1 cellular context compared by ENCODE assay signal in genomic region chr21:41863439-41863740, GRCh38.
TF ChIP-seq lines count a peak whose summit lies in the region.

No MANE protein-coding gene starts in this region.

TF ChIP-seq in GM12878, 131 proteins besides CTCF, POLR2A, EP300 and RAD21:
- TF ChIP-seq, protein P1, sequence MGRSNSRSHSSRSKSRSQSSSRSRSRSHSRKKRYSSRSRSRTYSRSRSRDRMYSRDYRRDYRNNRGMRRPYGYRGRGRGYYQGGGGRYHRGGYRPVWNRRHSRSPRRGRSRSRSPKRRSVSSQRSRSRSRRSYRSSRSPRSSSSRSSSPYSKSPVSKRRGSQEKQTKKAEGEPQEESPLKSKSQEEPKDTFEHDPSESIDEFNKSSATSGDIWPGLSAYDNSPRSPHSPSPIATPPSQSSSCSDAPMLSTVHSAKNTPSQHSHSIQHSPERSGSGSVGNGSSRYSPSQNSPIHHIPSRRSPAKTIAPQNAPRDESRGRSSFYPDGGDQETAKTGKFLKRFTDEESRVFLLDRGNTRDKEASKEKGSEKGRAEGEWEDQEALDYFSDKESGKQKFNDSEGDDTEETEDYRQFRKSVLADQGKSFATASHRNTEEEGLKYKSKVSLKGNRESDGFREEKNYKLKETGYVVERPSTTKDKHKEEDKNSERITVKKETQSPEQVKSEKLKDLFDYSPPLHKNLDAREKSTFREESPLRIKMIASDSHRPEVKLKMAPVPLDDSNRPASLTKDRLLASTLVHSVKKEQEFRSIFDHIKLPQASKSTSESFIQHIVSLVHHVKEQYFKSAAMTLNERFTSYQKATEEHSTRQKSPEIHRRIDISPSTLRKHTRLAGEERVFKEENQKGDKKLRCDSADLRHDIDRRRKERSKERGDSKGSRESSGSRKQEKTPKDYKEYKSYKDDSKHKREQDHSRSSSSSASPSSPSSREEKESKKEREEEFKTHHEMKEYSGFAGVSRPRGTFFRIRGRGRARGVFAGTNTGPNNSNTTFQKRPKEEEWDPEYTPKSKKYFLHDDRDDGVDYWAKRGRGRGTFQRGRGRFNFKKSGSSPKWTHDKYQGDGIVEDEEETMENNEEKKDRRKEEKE (IDR thresholded peaks at IDR 0.05) = no peak
- TF ChIP-seq NFXL1 (IDR thresholded peaks at IDR 0.05; ENCODE audit: borderline replicate concordance) (no peak), MEF2A (IDR thresholded peaks at IDR 0.05; ENCODE audit: insufficient read depth, low read depth, low read length) (0 out of 2 replicates have a peak, but pooled peaks have one; percentile 25), BHLHE40 (IDR thresholded peaks at IDR 0.05; ENCODE audit: borderline replicate concordance in 1 of 2, low read depth in 2 of 2, low read length in 1 of 2) (no peak), MXI1 (IDR thresholded peaks at IDR 0.05; ENCODE audit: low read depth, low read length) (no peak), CREM (IDR thresholded peaks at IDR 0.05; ENCODE audit: low read depth) (no peak), SRF (IDR thresholded peaks at IDR 0.05; ENCODE audit: low read depth in 2 of 2, low read length in 2 of 2) (no peak), HDAC2 (IDR thresholded peaks at IDR 0.05) (no peak), ZNF384 (IDR thresholded peaks at IDR 0.05; ENCODE audit: borderline replicate concordance, low read depth, low read length) (no peak), BRCA1 (IDR thresholded peaks at IDR 0.05; ENCODE audit: low read depth, low read length) (no peak), NR2C2 (IDR thresholded peaks at IDR 0.05; ENCODE audit: borderline replicate concordance, control insufficient read depth, insufficient read length, low read depth) (no peak), LARP7 (IDR thresholded peaks at IDR 0.05) (no peak), TCF3 (IDR thresholded peaks at IDR 0.05; ENCODE audit: borderline replicate concordance, insufficient read depth, low read depth, low read length) (0 out of 2 replicates have a peak, but pooled peaks have one; percentile 32), FOS (IDR thresholded peaks at IDR 0.05; ENCODE audit: borderline replicate concordance, extremely low read depth, insufficient read length) (no peak), HDGF (IDR thresholded peaks at IDR 0.05) (no peak), EZH2 (IDR thresholded peaks at IDR 0.05; ENCODE audit: borderline replicate concordance, control insufficient read depth, low read depth, low read length) (no peak), TCF12 (IDR thresholded peaks at IDR 0.05; ENCODE audit: low read depth, low read length) (0 out of 2 replicates have a peak, but pooled peaks have one; percentile 13), USF2 (IDR thresholded peaks at IDR 0.05; ENCODE audit: borderline replicate concordance, low read depth, low read length) (no peak), TARDBP (IDR thresholded peaks at IDR 0.05; ENCODE audit: borderline replicate concordance) (no peak), RB1 (IDR thresholded peaks at IDR 0.05; ENCODE audit: borderline replicate concordance) (no peak)
